ENCODE assay signal across 8 cellular contexts in genomic region chr6:16511723-16512584, GRCh38.
DNase-seq lines count a peak whose midpoint lies in the region; ATAC-seq and TF ChIP-seq lines count a peak whose summit lies in the region.

No MANE protein-coding gene starts in this region.

- no peak overlapping the region for H3K4me2 ChIP-seq in IMR-90 (ENCODE audit: low read depth, low read length)

- peak overlapping the region; percentile 68 for H3K27ac Mint-ChIP-seq in activated naive CD4-positive, alpha-beta T cell treated with anti-CD3 and anti-CD28 coated beads for 36 hours

- H3K27me3 ChIP-seq in IMR-90 (ENCODE audit: control insufficient read depth, insufficient read depth, low read length), result no peaks in the 10 kb centered on the region

- intact Hi-C loops in IMR-90 (cut with micrococcal nuclease), result loop anchor here (2.0 to 10.0 kb wide), 6 partner anchors 80 to 575 kb away; partner anchors contain the start of gene ATXN1
- intact Hi-C loops in activated naive CD4-positive, alpha-beta T cell treated with anti-CD3 and anti-CD28 coated beads for 36 hours (cut with micrococcal nuclease), result loop anchor here (1.0 to 10.0 kb wide), 10 partner anchors 21 to 573 kb away; no protein-coding TSS in a partner anchor

- no peak overlapping the region for H3K4me3 ChIP-seq in IMR-90 (ENCODE audit: insufficient read depth, low read depth, low read length)

- no peak overlapping the region for H2AFZ ChIP-seq in IMR-90 (replicated peaks; ENCODE audit: low read length, poor library complexity)

- BruUV-seq in IMR-90 (replicated peaks; lab: Mats Ljungman, UMichigan), result no TSS peak

- H3K36me3 Mint-ChIP-seq in activated naive CD4-positive, alpha-beta T cell treated with anti-CD3 and anti-CD28 coated beads for 36 hours (ENCODE audit: low read depth), result no peaks in the 10 kb centered on the region

- H2BK5ac ChIP-seq in IMR-90 (ENCODE audit: low read depth, low read length, poor library complexity, severe bottlenecking), result no peak overlapping the region

- no peak for TF ChIP-seq CTCF in IMR-90 (conservative IDR thresholded peaks at IDR 0.05; ENCODE audit: low read depth, low read length)

- no peaks in the 10 kb centered on the region for H3K27me3 Mint-ChIP-seq in activated naive CD4-positive, alpha-beta T cell treated with anti-CD3 and anti-CD28 coated beads for 36 hours (ENCODE audit: low read depth)

- H3K79me1 ChIP-seq in IMR-90 (ENCODE audit: low read depth in 1 of 2, low read length in 2 of 2), result peaks cover 5 to 25% of the 10 kb centered on the region in 2 experiments

- peaks cover 5% of the 10 kb centered on the region; the same call in 1 of the 2 replicates for H3K4me1 ChIP-seq in IMR-90 (ENCODE audit: control insufficient read depth, insufficient read depth, low read length)

- H2AK5ac ChIP-seq in IMR-90 (ENCODE audit: low read depth, low read length), result peak overlapping the region; percentile 32; the same call in 1 of the 2 replicates

- H3K23ac ChIP-seq in IMR-90 (ENCODE audit: low read depth, low read length), result no peak overlapping the region

- no peak overlapping the region for H3K4me3 Mint-ChIP-seq in activated naive CD4-positive, alpha-beta T cell treated with anti-CD3 and anti-CD28 coated beads for 36 hours

- H3K9me1 ChIP-seq in IMR-90 (ENCODE audit: insufficient read depth, low read length), result peaks cover 13% of the 10 kb centered on the region; the same call in 1 of the 2 replicates

- H3K4ac ChIP-seq in IMR-90 (ENCODE audit: low read depth, low read length), result peak overlapping the region; percentile 26; the same call in 1 of the 2 replicates

- H3K9ac ChIP-seq in IMR-90 (ENCODE audit: low read depth, low read length), result no peak overlapping the region

- 0 out of 2 replicates have a peak overlapping the region, but pooled peaks have one; percentile 1 for H4K91ac ChIP-seq in IMR-90 (ENCODE audit: insufficient read depth, low read depth, low read length)

- no peak overlapping the region for H2BK120ac ChIP-seq in IMR-90 (ENCODE audit: low read depth, low read length)

- peaks cover 46% of the 10 kb centered on the region for H3K4me1 Mint-ChIP-seq in activated naive CD4-positive, alpha-beta T cell treated with anti-CD3 and anti-CD28 coated beads for 36 hours (ENCODE audit: low read depth)

- ATAC-seq in IMR-90 (ENCODE audit: low read depth) (no peak), GM18861 (IDR thresholded peaks at IDR 0.05; ENCODE audit: unreplicated experiment) (no peak)

- H2BK20ac ChIP-seq in IMR-90 (ENCODE audit: low read depth, low read length), result no peak overlapping the region

- peaks cover 8% of the 10 kb centered on the region; the same call in 1 of the 2 replicates for H3K36me3 ChIP-seq in IMR-90 (ENCODE audit: control insufficient read depth, insufficient read depth, low read length)

- no peak for TF ChIP-seq RAD21 in IMR-90 (IDR thresholded peaks at IDR 0.05; ENCODE audit: low read length)

- H4K20me1 ChIP-seq in IMR-90 (ENCODE audit: insufficient read depth, low read length), result peaks cover 6% of the 10 kb centered on the region; the same call in 1 of the 2 replicates

- in situ Hi-C loops in IMR-90 (cut with MboI; ENCODE audit: low sequenced_read_pairs), result loop anchor here (5.0 to 10.0 kb wide), 3 partner anchors 175 to 573 kb away; partner anchors contain the start of gene ATXN1

- H3K14ac ChIP-seq in IMR-90 (replicated peaks; ENCODE audit: low read depth, low read length), result no peak overlapping the region

- H4K8ac ChIP-seq in IMR-90 (ENCODE audit: low read depth in 2 of 2, low read length in 2 of 2), result no peak overlapping the region

- no peak overlapping the region for H3K18ac ChIP-seq in IMR-90 (ENCODE audit: low read depth, low read length)

- dilution Hi-C loops in IMR-90 (cut with HindIII; ENCODE audit: low sequenced_read_pairs, unreplicated experiment), result no loop called here

- no peak for TF ChIP-seq POLR2A in IMR-90 (IDR thresholded peaks at IDR 0.05; ENCODE audit: low read depth, low read length)

- no peak overlapping the region for H3K27ac ChIP-seq in IMR-90 (ENCODE audit: insufficient read depth, low read length)

- CTCF ChIA-PET in IMR-90 (lab: Yijun Ruan, JAX), result interaction anchor here (0.6 to 2.8 kb wide), 12 partner anchors 12 to 503 kb away, joined by 3 to 14 read pairs (median 4); partner anchors contain the start of gene ATXN1
- CTCF ChIA-PET in activated naive CD4-positive, alpha-beta T cell treated with anti-CD3 and anti-CD28 coated beads for 36 hours (lab: Charles Lee), result interaction anchor here (0.5 to 7.9 kb wide), 35 partner anchors 8 to 453 kb away, joined by 3 to 87 read pairs (median 4); partner anchors contain the start of gene ATXN1

- no CpG with 5 or more reads among the region's 10 CpGs for WGBS in IMR-90 (ENCODE audit: extremely low coverage in 2 of 2, insufficient read length in 1 of 2), 2 experiments

- no peaks in the 10 kb centered on the region for H3K9me3 Mint-ChIP-seq in activated naive CD4-positive, alpha-beta T cell treated with anti-CD3 and anti-CD28 coated beads for 36 hours

- DNase-seq in stimulated activated CD4-positive, alpha-beta T cell treated with anti-CD3 and anti-CD28 coated beads, Interleukin-15, amount 100 ng/mL, for 24 hours, result peak; percentile 47
- no peak for DNase-seq in stimulated activated CD4-positive, alpha-beta T cell treated with anti-CD3 and anti-CD28 coated beads, Interleukin-12 subunit alpha, Interleukin-12 subunit beta, amount 100 ng/mL, for 4 hours
- DNase-seq in IMR-90 (no peak), NCI-H1092 (lab: John Stamatoyannopoulos, UW) (no peak)
- DNase-seq in activated naive CD4-positive, alpha-beta T cell treated with anti-CD3 and anti-CD28 coated beads for 36 hours, result peak; percentile 69
- peak; percentile 24 for DNase-seq in stimulated activated naive CD4-positive, alpha-beta T cell treated with Interleukin-2 at 50 U/mL for 16 hours (lab: John Stamatoyannopoulos, UW)
- DNase-seq in effector CD8-positive, alpha-beta T cell (lab: John Stamatoyannopoulos, UW), result no peak

- POLR2A ChIA-PET in IMR-90 (lab: Charles Lee; ENCODE audit: unreplicated experiment), result no interaction called here

- no peak overlapping the region for H3K56ac ChIP-seq in IMR-90 (ENCODE audit: extremely low read depth, insufficient read depth, low read length)

- no peak overlapping the region for H4K5ac ChIP-seq in IMR-90 (ENCODE audit: low read depth, low read length)

- H3K9me3 ChIP-seq in IMR-90 (ENCODE audit: control insufficient read depth, insufficient read depth, low read length), result no peaks in the 10 kb centered on the region

- H2AK9ac ChIP-seq in IMR-90 (replicated peaks; ENCODE audit: low read depth, low read length, poor library complexity), result no peak overlapping the region

- no peak overlapping the region for H2BK15ac ChIP-seq in IMR-90 (ENCODE audit: low read depth, low read length)

TF ChIP-seq in IMR-90, 13 proteins besides CTCF, POLR2A, EP300 and RAD21:
- TF ChIP-seq BHLHE40 (IDR thresholded peaks at IDR 0.05; ENCODE audit: low read depth, low read length) (no peak), NFE2L2 (IDR thresholded peaks at IDR 0.05; ENCODE audit: low read depth, low read length) (no peak), MAZ (IDR thresholded peaks at IDR 0.05; ENCODE audit: borderline replicate concordance, low read depth, low read length) (no peak), RCOR1 (IDR thresholded peaks at IDR 0.05; ENCODE audit: insufficient replicate concordance, low read length) (no peak)
- TF ChIP-seq, protein P1, sequence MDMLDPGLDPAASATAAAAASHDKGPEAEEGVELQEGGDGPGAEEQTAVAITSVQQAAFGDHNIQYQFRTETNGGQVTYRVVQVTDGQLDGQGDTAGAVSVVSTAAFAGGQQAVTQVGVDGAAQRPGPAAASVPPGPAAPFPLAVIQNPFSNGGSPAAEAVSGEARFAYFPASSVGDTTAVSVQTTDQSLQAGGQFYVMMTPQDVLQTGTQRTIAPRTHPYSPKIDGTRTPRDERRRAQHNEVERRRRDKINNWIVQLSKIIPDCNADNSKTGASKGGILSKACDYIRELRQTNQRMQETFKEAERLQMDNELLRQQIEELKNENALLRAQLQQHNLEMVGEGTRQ (IDR thresholded peaks at IDR 0.05; ENCODE audit: low read depth, low read length), result no peak

Comparison
In these comparisons a context has a peak if more than half of its experiments do, and no peak if none do; other contexts are left out.
1. DNase-seq: peak in stimulated activated CD4-positive, alpha-beta T cell treated with anti-CD3 and anti-CD28 coated beads, Interleukin-15, amount 100 ng/mL, for 24 hours (single experiment), activated naive CD4-positive, alpha-beta T cell treated with anti-CD3 and anti-CD28 coated beads for 36 hours (single experiment) and stimulated activated naive CD4-positive, alpha-beta T cell treated with Interleukin-2 at 50 U/mL for 16 hours (single experiment); none in stimulated activated CD4-positive, alpha-beta T cell treated with anti-CD3 and anti-CD28 coated beads, Interleukin-12 subunit alpha, Interleukin-12 subunit beta, amount 100 ng/mL, for 4 hours (single experiment), IMR-90 (single experiment), effector CD8-positive, alpha-beta T cell (single experiment) and NCI-H1092 (single experiment).